In the genomic region with DNA sequence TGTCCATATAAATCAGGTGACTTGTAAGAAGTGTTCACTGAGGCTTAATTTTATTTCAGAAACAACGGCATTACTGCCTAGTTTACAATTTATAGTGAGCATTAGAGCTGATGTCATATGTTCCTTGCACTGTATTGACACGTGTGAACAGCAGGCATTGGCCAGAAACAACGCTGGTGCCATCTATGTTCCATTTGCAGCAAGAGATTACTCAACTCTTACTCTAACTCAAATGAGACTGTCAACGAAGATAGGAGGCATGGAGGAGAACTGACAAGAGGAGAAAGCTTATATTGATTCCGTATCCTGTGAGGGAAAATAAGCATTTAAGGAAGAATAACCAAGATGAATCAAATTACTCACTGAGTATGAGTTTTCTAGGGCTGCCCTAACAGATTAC, we compare ENCODE assay signal across 19 cellular contexts. TPM values are rescaled to one million over a fixed set of nuclear protein-coding genes. Genes with fewer than 3 reads are reported as not detected.
A peak's percentile ranks its signal among the peaks of the same experiment; 100 is the strongest.
DNase-seq lines count a peak whose midpoint lies in the region; ATAC-seq, FAIRE-seq and TF ChIP-seq lines count a peak whose summit lies in the region.
"Had no signal": no experiment of that assay in that cellular context is flagged by ENCODE, and none has a peak within 500 bp of the region (broad histone marks: within the 10 kb centered on the region; RNA-seq: fewer than 3 reads in every experiment).

No MANE protein-coding gene starts in this region.

- H3K9me3 ChIP-seq in HEK293 (ENCODE audit: control insufficient read depth, insufficient read depth, low read depth, low read length) = no peaks in the 10 kb centered on the region
- H3K9me3 ChIP-seq: BLaER1, tibial nerve had no signal

- H3K27ac ChIP-seq in C4-2B = no peak overlapping the region
- no peak overlapping the region for H3K27ac ChIP-seq in HEK293 (ENCODE audit: extremely low read depth, low read depth, low read length)
- no peak overlapping the region for H3K27ac ChIP-seq in RWPE1
- H3K27ac ChIP-seq: BLaER1, brain microvascular endothelial cell, dorsolateral prefrontal cortex, tibial nerve had no signal

- CTCF ChIA-PET in HEK293 (lab: Yijun Ruan, JAX) = interaction anchor here (0.7 to 2.1 kb wide), 7 partner anchors 8 to 667 kb away, joined by 3 to 12 read pairs (median 3); no protein-coding TSS in a partner anchor
- CTCF ChIA-PET in RWPE1 (lab: Yijun Ruan, JAX) = interaction anchor here (0.6 to 0.8 kb wide), 3 partner anchors 22 to 46 kb away, joined by 3 read pairs; no protein-coding TSS in a partner anchor

- ATAC-seq in SK-N-SH treated with all-trans-retinoic acid at 6 μM for 48 hours = peak; percentile 49; the same call in 1 of the 3 replicates
- ATAC-seq: activated T-cell treated with anti-CD3 and anti-CD28 coated beads, Interleukin-2, amount 50 U/mL, for 4 hours; stimulated activated memory B cell treated with anti-CD40 and anti-IgM and Interleukin-4, amounts not matched to agents 10 μg/mL and 1 μg/mL and 100 μg/mL, for 72 hours had no signal

- H3K36me3 ChIP-seq in HEK293 (ENCODE audit: control insufficient read depth in 2 of 2, insufficient read depth in 1 of 2, low read length in 2 of 2) = no peaks in the 10 kb centered on the region
- H3K36me3 ChIP-seq: BLaER1, brain microvascular endothelial cell, tibial nerve had no signal

- H3K4me1 ChIP-seq in HEK293 (ENCODE audit: control insufficient read depth, insufficient read depth, low read length) = no peaks in the 10 kb centered on the region
- H3K4me1 ChIP-seq: BLaER1, tibial nerve had no signal

- H3K4me3 ChIP-seq in HEK293 (ENCODE audit: low read depth, low read length) (no peak overlapping the region), fibroblast of villous mesenchyme (ENCODE audit: low read depth, low read length) (no peak overlapping the region)
- H3K4me3 ChIP-seq: BLaER1, dorsolateral prefrontal cortex, lung, tibial nerve had no signal

- POLR2A ChIA-PET in HEK293 (lab: Yijun Ruan, JAX) (interaction anchor here (0.6 kb wide), 1 partner anchor 215 kb away, joined by 3 read pairs; no protein-coding TSS in a partner anchor), RWPE1 (lab: Yijun Ruan, JAX; ENCODE audit: low non-redundant PET) (no interaction called here)

- DNase-seq in fibroblast of villous mesenchyme (ENCODE audit: low read depth) (peak; percentile 10), germinal center (ENCODE audit: low spot score) (no peak), RWPE1 (ENCODE audit: low spot score) (no peak), GM19239 (ENCODE audit: insufficient read length, low spot score) (no peak)
- no peak for DNase-seq in activated T-cell treated with anti-CD3 and anti-CD28 coated beads, Interleukin-2, amount 50 U/mL, for 48 hours
- DNase-seq: activated naive CD8-positive, alpha-beta T cell treated with anti-CD3 and anti-CD28 coated beads for 36 hours; activated T-cell treated with anti-CD3 and anti-CD28 coated beads, Interleukin-2, amount 50 U/mL, for 4 hours; brain microvascular endothelial cell; DND-41; dorsolateral prefrontal cortex; naive thymus-derived CD4-positive, alpha-beta T cell; NCI-H1092 treated with DMSO at 0.1 percent for 48 hours had no signal

- TF ChIP-seq CTCF in C4-2B (conservative IDR thresholded peaks at IDR 0.05) (peak; percentile 21), HEK293 (tag by site-specific recombination; IDR thresholded peaks at IDR 0.05) (peak; percentile 27), fibroblast of villous mesenchyme (IDR thresholded peaks at IDR 0.05; ENCODE audit: insufficient read depth, low read depth, low read length) (no peak), RWPE1 (conservative IDR thresholded peaks at IDR 0.05; ENCODE audit: low read depth) (no peak)

- no peak for FAIRE-seq in GM19239 (lab: Jason Lieb, UNC)

TF ChIP-seq in HEK293, 187 proteins besides CTCF, POLR2A, EP300 and RAD21:
- TF ChIP-seq, protein P1, sequence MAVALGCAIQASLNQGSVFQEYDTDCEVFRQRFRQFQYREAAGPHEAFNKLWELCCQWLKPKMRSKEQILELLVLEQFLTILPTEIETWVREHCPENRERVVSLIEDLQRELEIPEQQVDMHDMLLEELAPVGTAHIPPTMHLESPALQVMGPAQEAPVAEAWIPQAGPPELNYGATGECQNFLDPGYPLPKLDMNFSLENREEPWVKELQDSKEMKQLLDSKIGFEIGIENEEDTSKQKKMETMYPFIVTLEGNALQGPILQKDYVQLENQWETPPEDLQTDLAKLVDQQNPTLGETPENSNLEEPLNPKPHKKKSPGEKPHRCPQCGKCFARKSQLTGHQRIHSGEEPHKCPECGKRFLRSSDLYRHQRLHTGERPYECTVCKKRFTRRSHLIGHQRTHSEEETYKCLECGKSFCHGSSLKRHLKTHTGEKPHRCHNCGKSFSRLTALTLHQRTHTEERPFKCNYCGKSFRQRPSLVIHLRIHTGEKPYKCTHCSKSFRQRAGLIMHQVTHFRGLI (tag by site-specific recombination; IDR thresholded peaks at IDR 0.05) = no peak
- TF ChIP-seq ZNF654 (tag by site-specific recombination; IDR thresholded peaks at IDR 0.05; ENCODE audit: low read depth) = peak; percentile 32
- no peak for TF ChIP-seq ZNF174 (tag by site-specific recombination; IDR thresholded peaks at IDR 0.05)
- no peak for TF ChIP-seq RBAK (tag by site-specific recombination; IDR thresholded peaks at IDR 0.05)
- no peak for TF ChIP-seq ZNF138 (tag by site-specific recombination; IDR thresholded peaks at IDR 0.05; ENCODE audit: borderline replicate concordance)

TF ChIP-seq in SK-N-SH treated with all-trans-retinoic acid at 6 μM for 48 hours, 23 proteins besides CTCF, POLR2A, EP300 and RAD21:
- peak; percentile 97 for TF ChIP-seq ZNF70 (CRISPR knock-in tag; IDR thresholded peaks at IDR 0.05)
- TF ChIP-seq TOX (CRISPR knock-in tag; IDR thresholded peaks at IDR 0.05; ENCODE audit: borderline replicate concordance) = no peak

RNA-seq across cellular contexts. Expression of a gene that starts 48.4 kb away (rescaled TPM):
- 0.97 and 4.3 TPM in 2 replicates for total RNA-seq in fibroblast of villous mesenchyme

Comparison
In these comparisons a context has a peak if more than half of its experiments do, and no peak if none do; other contexts are left out.
1. CTCF ChIP-seq: peak in C4-2B (single experiment) and HEK293 (single experiment); none in fibroblast of villous mesenchyme (single experiment) and RWPE1 (single experiment).